In genomic region chr14:104563191-104563741, GRCh38 we compare ENCODE assay signal across 17 cellular contexts. TPM values are rescaled to one million over a fixed set of nuclear protein-coding genes. Genes with fewer than 3 reads are reported as not detected.
DNase-seq lines count a peak whose midpoint lies in the region; ATAC-seq, FAIRE-seq and TF ChIP-seq lines count a peak whose summit lies in the region.
"Had no signal": no experiment of that assay in that cellular context is flagged by ENCODE, and none has a peak within 500 bp of the region (broad histone marks: within the 10 kb centered on the region; RNA-seq: fewer than 3 reads in every experiment).

No MANE protein-coding gene starts in this region.

- POLR2A ChIA-PET in HepG2 (lab: Yijun Ruan, JAX) (no interaction called here), H1 (lab: Charles Lee; ENCODE audit: partially characterized antibody) (interaction anchor here (1.6 kb wide), 1 partner anchor 8 kb away, joined by 3 read pairs; no protein-coding TSS in a partner anchor)

- TF ChIP-seq POLR2A in HepG2 (IDR thresholded peaks at IDR 0.05; ENCODE audit: insufficient read depth in 1 of 2, low read depth in 2 of 2, low read length in 2 of 2): no peak
- no peak for TF ChIP-seq POLR2A in right lobe of liver (IDR thresholded peaks at IDR 0.05)
- no peak for TF ChIP-seq POLR2A in H1 (IDR thresholded peaks at IDR 0.05; ENCODE audit: control extremely low read depth in 1 of 2, low read depth in 2 of 2, low read length in 2 of 2)

- WGBS in HepG2 (ENCODE audit: low lambda C conversion rate): 3% methylated on average over 5 of the region's 15 CpGs
- WGBS in right lobe of liver (ENCODE audit: insufficient coverage, low coverage, low lambda C conversion rate, missing lambda C conversion rate): no CpG with 5 or more reads among the region's 15 CpGs
- WGBS in H1 (ENCODE audit: extremely low coverage in 1 of 2, insufficient coverage in 1 of 2, insufficient read length in 1 of 2, insufficient replicate concordance in 2 of 2, low coverage in 1 of 2, low lambda C conversion rate in 2 of 2, missing lambda C conversion rate in 1 of 2), 2 experiments: 88% methylated on average over 10 of the region's 15 CpGs; no CpG with 5 or more reads in 1 of the 2 experiments

- no peaks in the 10 kb centered on the region for H3K23me2 ChIP-seq in H1 (ENCODE audit: low read depth, low read length)

- H3K79me2 ChIP-seq in HepG2 (ENCODE audit: insufficient read depth, low read length) (no peaks in the 10 kb centered on the region), H1 (ENCODE audit: control insufficient read depth in 1 of 2, insufficient read depth in 2 of 2, low read length in 2 of 2) (no peaks in the 10 kb centered on the region)

- no peak overlapping the region for H2BK20ac ChIP-seq in H1 (ENCODE audit: low read length)

- DNase-seq in HepG2 (ENCODE audit: low spot score) (no peak), right lobe of liver (no peak), NCI-H1694 treated with DMSO at 0.1 percent for 48 hours (lab: John Stamatoyannopoulos, UW) (peak; percentile 66), H1 (ENCODE audit: low read depth in 1 of 2, low spot score in 2 of 2) (no peak), amygdala (lab: John Stamatoyannopoulos, UW) (no peak), Ammon's horn (ENCODE audit: low spot score) (no peak), mesenteric fat pad (ENCODE audit: low spot score) (no peak)
- DNase-seq: NCI-H1436, T1000 had no signal

- H3K36me3 ChIP-seq in HepG2 (replicated peaks in 1 of 2; ENCODE audit: control insufficient read depth in 1 of 2, insufficient read depth in 2 of 2, low read length in 2 of 2) (no peaks in the 10 kb centered on the region), right lobe of liver (no peaks in the 10 kb centered on the region), H1 (ENCODE audit: control insufficient read depth in 2 of 4, insufficient read depth in 4 of 4, low read length in 3 of 4) (no peaks in the 10 kb centered on the region)
- H3K36me3 ChIP-seq: lower lobe of right lung had no signal

- no peak for TF ChIP-seq CTCF in HepG2 (CRISPR knock-in tag; IDR thresholded peaks at IDR 0.05)
- TF ChIP-seq CTCF in right lobe of liver (IDR thresholded peaks at IDR 0.05): no peak
- no peak for TF ChIP-seq CTCF in H1 (IDR thresholded peaks at IDR 0.05; ENCODE audit: control extremely low read depth in 1 of 3, insufficient read depth in 1 of 3, low read depth in 1 of 3, low read length in 3 of 3)

- H4K20me1 ChIP-seq in HepG2 (ENCODE audit: insufficient read depth, low read length): no peaks in the 10 kb centered on the region
- H4K20me1 ChIP-seq in H1 (replicated peaks in 1 of 2; ENCODE audit: control insufficient read depth in 1 of 2, insufficient read depth in 2 of 2, low read length in 2 of 2): peaks cover 0 to 4% of the 10 kb centered on the region in 2 experiments

- TF ChIP-seq EP300 in HepG2 (IDR thresholded peaks at IDR 0.05; ENCODE audit: low read depth in 2 of 2, low read length in 2 of 2) (no peak), HepG2 (CRISPR knock-in tag; IDR thresholded peaks at IDR 0.05; ENCODE audit: borderline replicate concordance) (no peak), H1 (IDR thresholded peaks at IDR 0.05; ENCODE audit: borderline replicate concordance in 1 of 2, low read depth in 2 of 2, low read length in 2 of 2) (no peak)

- H3K23ac ChIP-seq in H1 (ENCODE audit: insufficient read length): no peak overlapping the region

- H4K8ac ChIP-seq in H1 (ENCODE audit: extremely low read depth, insufficient read depth, low read length): peak overlapping the region; percentile 3; the same call in 1 of the 2 replicates

- H3K56ac ChIP-seq in H1 (replicated peaks; ENCODE audit: insufficient read length, low read depth, low read length): no peak overlapping the region

- H3K4me1 ChIP-seq in HepG2 (ENCODE audit: insufficient read depth, low read length) (no peaks in the 10 kb centered on the region), right lobe of liver (no peaks in the 10 kb centered on the region), H1 (replicated peaks in 1 of 4; ENCODE audit: control insufficient read depth in 3 of 4, insufficient read depth in 4 of 4, low read length in 3 of 4) (peaks cover 0 to 6% (median under 1%) of the 10 kb centered on the region in 4 experiments; a peak in 3 of 7 replicates)

- H4K91ac ChIP-seq in H1 (replicated peaks; ENCODE audit: insufficient read length, low read length): no peak overlapping the region

- TF ChIP-seq RAD21 in HepG2 (CRISPR knock-in tag; IDR thresholded peaks at IDR 0.05) (no peak), H1 (IDR thresholded peaks at IDR 0.05 in 1 of 2, conservative IDR thresholded peaks at IDR 0.05 in 1 of 2; ENCODE audit: low read depth in 2 of 2, low read length in 2 of 2) (no peak)

- ATAC-seq in HepG2: no peak
- no peak for ATAC-seq in right lobe of liver

- no peak overlapping the region; the same call in 1 of the 2 replicates for H3K18ac ChIP-seq in H1 (ENCODE audit: extremely low read depth, low read length)

- H3K9me3 ChIP-seq in HepG2 (ENCODE audit: low read length) (no peaks in the 10 kb centered on the region), right lobe of liver (no peaks in the 10 kb centered on the region), H1 (ENCODE audit: insufficient read depth in 2 of 2, low read depth in 1 of 2, low read length in 1 of 2) (no peaks in the 10 kb centered on the region)
- H3K9me3 ChIP-seq: lower lobe of right lung had no signal

- no peak for FAIRE-seq in HepG2 (lab: Jason Lieb, UNC)
- no peak for FAIRE-seq in H1 (lab: Jason Lieb, UNC)
- FAIRE-seq: astrocyte, D721Med, islet of Langerhans had no signal

- no peaks in the 10 kb centered on the region for H3K79me1 ChIP-seq in H1 (ENCODE audit: low read depth, low read length)

- no peak overlapping the region; the same call in 1 of the 2 replicates for H2BK15ac ChIP-seq in H1 (ENCODE audit: low read length)

- H2BK120ac ChIP-seq in H1 (replicated peaks; ENCODE audit: low read depth, low read length): no peak overlapping the region

- no peak overlapping the region for H3K4ac ChIP-seq in H1 (replicated peaks; ENCODE audit: insufficient read length, low read depth, low read length)

- H3K14ac ChIP-seq in H1 (ENCODE audit: insufficient read length): no peak overlapping the region

- no peak overlapping the region for H2AFZ ChIP-seq in HepG2 (ENCODE audit: low read length)
- H2AFZ ChIP-seq in H1 (ENCODE audit: low read length): 0 out of 2 replicates have a peak overlapping the region, but pooled peaks have one; percentile 6

- H3K27me3 ChIP-seq in HepG2 (ENCODE audit: control insufficient read depth in 1 of 2, insufficient read depth in 2 of 2, low read length in 2 of 2) (peaks cover 18 to 82% of the 10 kb centered on the region in 2 experiments), right lobe of liver (no peaks in the 10 kb centered on the region), H1 (replicated peaks in 1 of 4; ENCODE audit: control insufficient read depth in 3 of 4, extremely low read depth in 1 of 4, insufficient read depth in 3 of 4, low read length in 3 of 4) (no peaks in the 10 kb centered on the region; a peak in 2 of 7 replicates)

- no peak overlapping the region for H2BK5ac ChIP-seq in H1 (ENCODE audit: low read depth, low read length)

- no peak overlapping the region for H2AK5ac ChIP-seq in H1 (ENCODE audit: low read depth, low read length)

- no peak overlapping the region for H4K5ac ChIP-seq in H1 (ENCODE audit: insufficient read length, low read depth, low read length)

- H3K9ac ChIP-seq in HepG2 (ENCODE audit: insufficient read depth, low read depth, low read length): no peak overlapping the region
- H3K9ac ChIP-seq in H1 (replicated peaks in 1 of 4; ENCODE audit: extremely low read depth in 1 of 4, low read depth in 3 of 4, low read length in 3 of 4): no peak overlapping the region

- H3K4me3 ChIP-seq in HepG2 (replicated peaks in 1 of 3; ENCODE audit: insufficient read depth in 1 of 3, low read depth in 2 of 3, low read length in 3 of 3): no peak overlapping the region
- H3K4me3 ChIP-seq in right lobe of liver: no peak overlapping the region
- H3K4me3 ChIP-seq in H1 (ENCODE audit: extremely low read depth in 1 of 4, insufficient read depth in 2 of 4, low read depth in 3 of 4, low read length in 4 of 4): no peak overlapping the region
- H3K4me3 ChIP-seq: lower lobe of right lung had no signal

- no TSS peak for BruUV-seq in HepG2 (replicated peaks; lab: Mats Ljungman, UMichigan)

- CTCF ChIA-PET in HepG2 (lab: Yijun Ruan, JAX; ENCODE audit: low intra/inter-chr PET ratio, low total read pairs): interaction anchor here (0.9 to 1.5 kb wide), 3 partner anchors 426 to 485 kb away, joined by 3 to 9 read pairs (median 4); no protein-coding TSS in a partner anchor
- CTCF ChIA-PET in H1 (lab: Charles Lee; ENCODE audit: partially characterized antibody): interaction anchor here (0.6 to 2.4 kb wide), 14 partner anchors 11 to 511 kb away, joined by 3 to 18 read pairs (median 4); no protein-coding TSS in a partner anchor

- H3K27ac ChIP-seq in HepG2 (ENCODE audit: extremely low read length, insufficient read depth, low read length): no peak overlapping the region
- H3K27ac ChIP-seq in right lobe of liver: no peak overlapping the region
- no peak overlapping the region for H3K27ac ChIP-seq in H1 (ENCODE audit: low read depth, low read length)
- H3K27ac ChIP-seq: lower lobe of right lung had no signal

- no peak overlapping the region for H2BK12ac ChIP-seq in H1 (ENCODE audit: low read depth, low read length)

- H3K4me2 ChIP-seq in HepG2 (ENCODE audit: low read depth, low read length): no peak overlapping the region
- H3K4me2 ChIP-seq in H1 (ENCODE audit: insufficient read depth in 1 of 2, low read depth in 2 of 2, low read length in 2 of 2): no peak overlapping the region

- in situ Hi-C loops in HepG2 (cut with HindIII; ENCODE audit: extremely low pct_ligation_motif_present, low pct_unique_long_range_greater_than_20kb): loop anchor here (5.0 kb wide), 1 partner anchor 426 kb away; the partner anchor contains the start of gene KIF26A

- intact Hi-C loops in HepG2 (cut with micrococcal nuclease; ENCODE audit: unreplicated experiment): no loop called here
- intact Hi-C loops in right lobe of liver (cut with DNase I): loop anchor here (2.0 to 10.0 kb wide), 2 partner anchors 426 to 498 kb away; no protein-coding TSS in a partner anchor

RNA-seq across cellular contexts. Expression of gene C14orf180, which starts 16.3 kb away (rescaled TPM):
- total RNA-seq in HepG2 (2016; rRNA removed; fragmentation: Illumina TruSeq; extraction: Trizol) (not detected in 2 replicates), right lobe of liver (1 to 10 TPM in 4 of 6 experiments, under 1 TPM in 2; 0.35 to 4.0 (median 1.9) TPM), mesenteric fat pad (25.5 TPM)
- total RNA-seq in HepG2 (2016; cell fraction: cytosol; rRNA removed; fragmentation: Illumina TruSeq; extraction: Trizol; ENCODE audit: low read depth): not detected in 2 replicates
- not detected in 2 replicates for total RNA-seq in HepG2 (2016; cell fraction: insoluble cytoplasmic fraction; rRNA removed; fragmentation: Illumina TruSeq; extraction: Trizol)
- not detected in 2 replicates for total RNA-seq in HepG2 (2016; cell fraction: membrane; rRNA removed; fragmentation: Illumina TruSeq; extraction: Trizol)
- total RNA-seq in HepG2 (2016; cell fraction: nucleus; rRNA removed; fragmentation: Illumina TruSeq; extraction: Trizol): not detected in 2 replicates
- polyA plus RNA-seq in HepG2 (2011; rRNA removed) (not detected in 2 replicates), H1 (2011; rRNA removed) (not detected in 2 replicates)
- not detected in 2 replicates for polyA plus RNA-seq in HepG2 (2011; cell fraction: cytosol; rRNA removed)
- not detected in 2 replicates for polyA plus RNA-seq in HepG2 (2011; cell fraction: nucleus; rRNA removed)
- not detected in 2 replicates for polyA plus RNA-seq in HepG2 (2012)
- polyA plus RNA-seq in HepG2 (2016; cell fraction: cytosol; fragmentation: Illumina TruSeq; extraction: Trizol; ENCODE audit: low read depth): not detected in 2 replicates
- not detected in 2 replicates for polyA plus RNA-seq in HepG2 (2016; cell fraction: insoluble cytoplasmic fraction; fragmentation: Illumina TruSeq; extraction: Trizol; ENCODE audit: low read depth)
- polyA plus RNA-seq in HepG2 (2016; cell fraction: membrane; fragmentation: Illumina TruSeq; extraction: Trizol; ENCODE audit: low read depth): not detected in 2 replicates
- polyA plus RNA-seq in HepG2 (2016; cell fraction: nucleus; fragmentation: Illumina TruSeq; extraction: Trizol; ENCODE audit: insufficient read depth, low read depth): not detected in 2 replicates
- polyA minus RNA-seq in HepG2 (2011; rRNA and poly(A)+ RNA removed; ENCODE audit: low replicate concordance): not detected in 2 replicates
- polyA minus RNA-seq in HepG2 (2011; cell fraction: cytosol; rRNA and poly(A)+ RNA removed): not detected in 2 replicates
- polyA minus RNA-seq in HepG2 (2011; cell fraction: nucleus; rRNA and poly(A)+ RNA removed): not detected in 2 replicates
- total RNA-seq in H1 (2021; fragmentation: NEBNext Ultra II Directional; extraction: Animal tissue kit (Norgen Biotek cat#: 25700)): not detected in 2 replicates
- polyA plus RNA-seq in H1 (2011; cell fraction: cytosol; rRNA removed): not detected
- not detected for polyA plus RNA-seq in H1 (2011; cell fraction: nucleus; rRNA removed)
- polyA plus RNA-seq in H1 (2012, experiment 1 of 2): not detected in 4 replicates
- polyA plus RNA-seq in H1 (2012, experiment 2 of 2): not detected
- not detected for polyA plus RNA-seq in H1 (2013, experiment 1 of 2)
- not detected for polyA plus RNA-seq in H1 (2013, experiment 2 of 2)
- not detected in 2 replicates for polyA minus RNA-seq in H1 (2011; rRNA and poly(A)+ RNA removed)
- polyA minus RNA-seq in H1 (2011; cell fraction: cytosol; rRNA and poly(A)+ RNA removed): not detected
- not detected for polyA minus RNA-seq in H1 (2011; cell fraction: nucleus; rRNA and poly(A)+ RNA removed)
- total RNA-seq: activated T-helper 2 cell treated with anti-CD3 and anti-CD28 coated beads, Interferon-gamma antibody, Interleukin-2, Interleukin-4, amounts not matched to agents 10 μg/mL and 5 μg/mL and 100 μg/mL, durations not matched to agents 14 hours and 24 hours and 36 hours; astrocyte; fibroblast of lung; HT1080; progenitor cell of endocrine pancreas had no signal
- polyA plus RNA-seq: fibroblast of lung had no signal

RNA-seq across cellular contexts. Expression of gene TMEM179, which starts 41.3 kb away (rescaled TPM):
- not detected in 2 replicates for total RNA-seq in HepG2 (2016; rRNA removed; fragmentation: Illumina TruSeq; extraction: Trizol)
- total RNA-seq in HepG2 (2016; cell fraction: cytosol; rRNA removed; fragmentation: Illumina TruSeq; extraction: Trizol; ENCODE audit: low read depth): not detected in 2 replicates
- total RNA-seq in HepG2 (2016; cell fraction: insoluble cytoplasmic fraction; rRNA removed; fragmentation: Illumina TruSeq; extraction: Trizol): not detected in 2 replicates
- not detected in 2 replicates for total RNA-seq in HepG2 (2016; cell fraction: membrane; rRNA removed; fragmentation: Illumina TruSeq; extraction: Trizol)
- not detected in 2 replicates for total RNA-seq in HepG2 (2016; cell fraction: nucleus; rRNA removed; fragmentation: Illumina TruSeq; extraction: Trizol)
- not detected in 2 replicates for polyA plus RNA-seq in HepG2 (2011; rRNA removed)
- polyA plus RNA-seq in HepG2 (2011; cell fraction: cytosol; rRNA removed): not detected in 2 replicates
- polyA plus RNA-seq in HepG2 (2011; cell fraction: nucleus; rRNA removed): not detected in 2 replicates
- not detected in 2 replicates for polyA plus RNA-seq in HepG2 (2012)
- not detected in 2 replicates for polyA plus RNA-seq in HepG2 (2016; cell fraction: cytosol; fragmentation: Illumina TruSeq; extraction: Trizol; ENCODE audit: low read depth)
- not detected in 2 replicates for polyA plus RNA-seq in HepG2 (2016; cell fraction: insoluble cytoplasmic fraction; fragmentation: Illumina TruSeq; extraction: Trizol; ENCODE audit: low read depth)
- not detected in 2 replicates for polyA plus RNA-seq in HepG2 (2016; cell fraction: membrane; fragmentation: Illumina TruSeq; extraction: Trizol; ENCODE audit: low read depth)
- not detected in 2 replicates for polyA plus RNA-seq in HepG2 (2016; cell fraction: nucleus; fragmentation: Illumina TruSeq; extraction: Trizol; ENCODE audit: insufficient read depth, low read depth)
- polyA minus RNA-seq in HepG2 (2011; rRNA and poly(A)+ RNA removed; ENCODE audit: low replicate concordance): 0.28 TPM in 1 of 2 replicates, not detected in the other
- not detected in 2 replicates for polyA minus RNA-seq in HepG2 (2011; cell fraction: cytosol; rRNA and poly(A)+ RNA removed)
- not detected in 2 replicates for polyA minus RNA-seq in HepG2 (2011; cell fraction: nucleus; rRNA and poly(A)+ RNA removed)
- total RNA-seq in right lobe of liver: under 1 TPM in 2 of 6 experiments, not detected in 4; 0.17 to 0.18 TPM
- 2.9 TPM in 2 replicates for total RNA-seq in H1 (2021; fragmentation: NEBNext Ultra II Directional; extraction: Animal tissue kit (Norgen Biotek cat#: 25700))
- 4.0 and 4.6 TPM in 2 replicates for polyA plus RNA-seq in H1 (2011; rRNA removed)
- 3.7 TPM for polyA plus RNA-seq in H1 (2011; cell fraction: cytosol; rRNA removed)
- polyA plus RNA-seq in H1 (2011; cell fraction: nucleus; rRNA removed): 4.6 TPM
- 1.7 to 6.0 TPM (median 4.1 TPM) in 4 replicates for polyA plus RNA-seq in H1 (2012, experiment 1 of 2)
- 1.8 TPM for polyA plus RNA-seq in H1 (2012, experiment 2 of 2)
- polyA plus RNA-seq in H1 (2013, experiment 1 of 2): 1.8 TPM
- polyA plus RNA-seq in H1 (2013, experiment 2 of 2): 1.9 TPM
- 1.1 and 3.6 TPM in 2 replicates for polyA minus RNA-seq in H1 (2011; rRNA and poly(A)+ RNA removed)
- polyA minus RNA-seq in H1 (2011; cell fraction: cytosol; rRNA and poly(A)+ RNA removed): 2.4 TPM
- 3.4 TPM for polyA minus RNA-seq in H1 (2011; cell fraction: nucleus; rRNA and poly(A)+ RNA removed)
- total RNA-seq in mesenteric fat pad: not detected
- total RNA-seq: lower lobe of right lung had no signal
